In genomic region chr1:25891606-25892005, GRCh38 we compare ENCODE assay signal across 13 cellular contexts. TPM values are rescaled to one million over a fixed set of nuclear protein-coding genes. Genes with fewer than 3 reads are reported as not detected.
DNase-seq lines count a peak whose midpoint lies in the region; ATAC-seq, FAIRE-seq and TF ChIP-seq lines count a peak whose summit lies in the region.
"Had no signal": no experiment of that assay in that cellular context is flagged by ENCODE, and none has a peak within 500 bp of the region (broad histone marks: within the 10 kb centered on the region; RNA-seq: fewer than 3 reads in every experiment).

No MANE protein-coding gene starts in this region.

- TF ChIP-seq CTCF in PC-9 (conservative IDR thresholded peaks at IDR 0.05) (no peak), H1 (IDR thresholded peaks at IDR 0.05; ENCODE audit: control extremely low read depth in 1 of 3, insufficient read depth in 1 of 3, low read depth in 1 of 3, low read length in 3 of 3) (no peak), upper lobe of left lung (IDR thresholded peaks at IDR 0.05) (no peak)

- H2AK5ac ChIP-seq in H1 (ENCODE audit: low read depth, low read length) (no peak overlapping the region), neuronal stem cell (ENCODE audit: low read depth, low read length) (peak overlapping the region; percentile 74)

- no peaks in the 10 kb centered on the region for H4K20me1 ChIP-seq in PC-9 (ENCODE audit: insufficient read depth)
- peaks cover 0 to 3% of the 10 kb centered on the region in 2 experiments for H4K20me1 ChIP-seq in H1 (replicated peaks in 1 of 2; ENCODE audit: control insufficient read depth in 1 of 2, insufficient read depth in 2 of 2, low read length in 2 of 2)

- TSS peak; percentile 22 for BruUV-seq in PC-9 (replicated peaks; lab: Mats Ljungman, UMichigan)

- H3K18ac ChIP-seq in H1 (ENCODE audit: extremely low read depth, low read length) (peak overlapping the region; percentile 87; the same call in 1 of the 2 replicates), neuronal stem cell (ENCODE audit: low read length) (peak overlapping the region; percentile 88)

- no peaks in the 10 kb centered on the region for H3K79me1 ChIP-seq in H1 (ENCODE audit: low read depth, low read length)
- H3K79me1 ChIP-seq in neuronal stem cell (ENCODE audit: low read depth, low read length): peaks cover 5% of the 10 kb centered on the region

- no peak overlapping the region for H3K56ac ChIP-seq in H1 (replicated peaks; ENCODE audit: insufficient read length, low read depth, low read length)

- H3K23ac ChIP-seq in H1 (ENCODE audit: insufficient read length): no peak overlapping the region
- peak overlapping the region; percentile 49 for H3K23ac ChIP-seq in neuronal stem cell (ENCODE audit: low read depth, low read length, poor library complexity)

- H4K8ac ChIP-seq in H1 (ENCODE audit: extremely low read depth, insufficient read depth, low read length): peak overlapping the region; percentile 95
- peak overlapping the region; percentile 83 for H4K8ac ChIP-seq in neuronal stem cell (ENCODE audit: low read depth, low read length)

- no peak overlapping the region for H2BK120ac ChIP-seq in H1 (replicated peaks; ENCODE audit: low read depth, low read length)
- H2BK120ac ChIP-seq in neuronal stem cell (ENCODE audit: low read depth, low read length): peak overlapping the region; percentile 43

- no peaks in the 10 kb centered on the region for H3K23me2 ChIP-seq in H1 (ENCODE audit: low read depth, low read length)

- peaks cover 56% of the 10 kb centered on the region for H3F3A ChIP-seq in PC-9 (ENCODE audit: insufficient read depth, low read depth)

- ATAC-seq in upper lobe of left lung (ENCODE audit: low FRiP score in 2 of 2): no peak
- ATAC-seq: activated CD8-positive, alpha-beta T cell treated with anti-CD3 and anti-CD28 coated beads for 36 hours; stimulated activated memory B cell treated with anti-CD40 and anti-IgM and Interleukin-4, amounts not matched to agents 10 μg/mL and 1 μg/mL and 100 μg/mL, for 72 hours had no signal

- no peak for TF ChIP-seq EP300 in H1 (IDR thresholded peaks at IDR 0.05; ENCODE audit: borderline replicate concordance in 1 of 2, low read depth in 2 of 2, low read length in 2 of 2)
- no peak for TF ChIP-seq EP300 in upper lobe of left lung (IDR thresholded peaks at IDR 0.05)

- H3K14ac ChIP-seq in H1 (ENCODE audit: insufficient read length) (no peak overlapping the region), neuronal stem cell (ENCODE audit: low read length) (peak overlapping the region; percentile 91)

- H2BK20ac ChIP-seq in H1 (ENCODE audit: low read length): 0 out of 2 replicates have a peak overlapping the region, but pooled peaks have one; percentile 34

- intact Hi-C loops in PC-9 (cut with micrococcal nuclease; ENCODE audit: unreplicated experiment): loop anchor here (1.0 to 10.0 kb wide), 4 partner anchors 12 to 273 kb away; partner anchors contain the start of genes C1orf232 and ZNF593

- no peak overlapping the region for H3K9ac ChIP-seq in H1 (replicated peaks in 1 of 4; ENCODE audit: extremely low read depth in 1 of 4, low read depth in 3 of 4, low read length in 3 of 4)
- H3K9ac ChIP-seq in neuronal stem cell (ENCODE audit: low read depth, low read length, poor library complexity): peak overlapping the region; percentile 54

- CTCF ChIA-PET in PC-9 (lab: Charles Lee): interaction anchor here (0.5 to 1.0 kb wide), 3 partner anchors 16 to 532 kb away, joined by 8 to 13 read pairs (median 13); partner anchors contain the start of genes PAFAH2 and PAQR7
- CTCF ChIA-PET in H1 (lab: Charles Lee; ENCODE audit: partially characterized antibody): interaction anchor here (0.6 to 6.9 kb wide), 9 partner anchors 13 to 144 kb away, joined by 3 to 83 read pairs (median 4); partner anchors contain the start of genes PAQR7 and STMN1

- no peak for TF ChIP-seq RAD21 in H1 (IDR thresholded peaks at IDR 0.05 in 1 of 2, conservative IDR thresholded peaks at IDR 0.05 in 1 of 2; ENCODE audit: low read depth in 2 of 2, low read length in 2 of 2)

- H2BK5ac ChIP-seq in H1 (ENCODE audit: low read depth, low read length): peak overlapping the region; percentile 85; the same call in 1 of the 2 replicates
- H2BK5ac ChIP-seq in neuronal stem cell (ENCODE audit: low read length): no peak overlapping the region

- H4K5ac ChIP-seq in H1 (ENCODE audit: insufficient read length, low read depth, low read length): peak overlapping the region; percentile 35

- POLR2A ChIA-PET in PC-9 (lab: Charles Lee; ENCODE audit: unreplicated experiment): interaction anchor here (0.6 to 0.7 kb wide), 2 partner anchors 38 to 139 kb away, joined by 3 to 21 read pairs; no protein-coding TSS in a partner anchor
- POLR2A ChIA-PET in H1 (lab: Charles Lee; ENCODE audit: partially characterized antibody): interaction anchor here (0.6 to 3.6 kb wide), 11 partner anchors 10 to 302 kb away, joined by 3 to 29 read pairs (median 4); partner anchors contain the start of genes PAFAH2 and PAQR7

- no peak overlapping the region for H3K4ac ChIP-seq in H1 (replicated peaks; ENCODE audit: insufficient read length, low read depth, low read length)
- H3K4ac ChIP-seq in neuronal stem cell (ENCODE audit: low read length): no peak overlapping the region

- WGBS in H1 (ENCODE audit: extremely low coverage in 1 of 2, insufficient coverage in 1 of 2, insufficient read length in 1 of 2, insufficient replicate concordance in 2 of 2, low coverage in 1 of 2, low lambda C conversion rate in 2 of 2, missing lambda C conversion rate in 1 of 2), 2 experiments: 76% methylated on average over 5 of the region's 5 CpGs; no CpG with 5 or more reads in 1 of the 2 experiments
- no CpG with 5 or more reads among the region's 5 CpGs for WGBS in neuronal stem cell (ENCODE audit: extremely low coverage in 2 of 2, insufficient read length in 2 of 2, insufficient replicate concordance in 1 of 2), 2 donors
- 89 to 90% methylated on average over 5 of the region's 5 CpGs for WGBS in upper lobe of left lung, 2 donors

- FAIRE-seq in H1 (lab: Jason Lieb, UNC) (no peak), GM12892 (lab: Jason Lieb, UNC) (no peak)

- H3K4me1 ChIP-seq in PC-9 (replicated peaks; ENCODE audit: insufficient read depth) (peaks cover 61% of the 10 kb centered on the region), H1 (replicated peaks in 1 of 4; ENCODE audit: control insufficient read depth in 3 of 4, insufficient read depth in 4 of 4, low read length in 3 of 4) (peaks cover 0 to 18% (median 10%) of the 10 kb centered on the region in 4 experiments; a peak in 6 of 7 replicates), neuronal stem cell (ENCODE audit: control insufficient read depth in 2 of 2, insufficient read depth in 1 of 2, low read depth in 1 of 2, low read length in 2 of 2) (peaks cover 15% of the 10 kb centered on the region in 2 donors), upper lobe of left lung (peaks cover 12 to 31% (median 21%) of the 10 kb centered on the region in 4 donors)

- H2BK12ac ChIP-seq in H1 (ENCODE audit: low read depth, low read length) (0 out of 2 replicates have a peak overlapping the region, but pooled peaks have one; percentile 84), neuronal stem cell (ENCODE audit: low read length) (peak overlapping the region; percentile 76)

- no peaks in the 10 kb centered on the region for H3K9me3 ChIP-seq in PC-9 (ENCODE audit: insufficient read depth, low read depth)
- H3K9me3 ChIP-seq in H1 (ENCODE audit: insufficient read depth in 2 of 2, low read depth in 1 of 2, low read length in 1 of 2): no peaks in the 10 kb centered on the region
- H3K9me3 ChIP-seq in neuronal stem cell (replicated peaks in 1 of 2; ENCODE audit: control insufficient read depth in 2 of 2, insufficient read depth in 1 of 2, low read depth in 1 of 2, low read length in 2 of 2): no peaks in the 10 kb centered on the region
- no peaks in the 10 kb centered on the region for H3K9me3 ChIP-seq in upper lobe of left lung

- H3K4me3 ChIP-seq in PC-9 (no peak overlapping the region), H1 (ENCODE audit: extremely low read depth in 1 of 4, insufficient read depth in 2 of 4, low read depth in 3 of 4, low read length in 4 of 4) (no peak overlapping the region), neuronal stem cell (ENCODE audit: low read length in 2 of 2) (no peak overlapping the region), upper lobe of left lung (no peak overlapping the region)

- DNase-seq in PC-9: no peak
- DNase-seq in H1 (ENCODE audit: low read depth in 1 of 2, low spot score in 2 of 2): no peak
- DNase-seq in neuronal stem cell (ENCODE audit: low spot score): no peak
- DNase-seq in upper lobe of left lung: no peak
- DNase-seq in GM12892 (ENCODE audit: insufficient read length): no peak
- no peak for DNase-seq in NCI-H2081 (lab: John Stamatoyannopoulos, UW)
- DNase-seq in NCI-H226: no peak
- DNase-seq: activated CD8-positive, alpha-beta T cell treated with anti-CD3 and anti-CD28 coated beads for 36 hours; aorta; left ventricle myocardium superior; NCI-H1436 treated with DMSO at 0.1 percent for 48 hours had no signal

- H3K27ac ChIP-seq in PC-9: peak overlapping the region; percentile 96
- H3K27ac ChIP-seq in H1 (ENCODE audit: low read depth, low read length): no peak overlapping the region
- H3K27ac ChIP-seq in neuronal stem cell (replicated peaks; ENCODE audit: low read length): peak overlapping the region; percentile 27
- peak overlapping the region in 3 of 4 donors; percentile 26 to 88 (median 76) for H3K27ac ChIP-seq in upper lobe of left lung

- peak overlapping the region; percentile 76 for H3K4me2 ChIP-seq in PC-9
- no peak overlapping the region for H3K4me2 ChIP-seq in H1 (ENCODE audit: insufficient read depth in 1 of 2, low read depth in 2 of 2, low read length in 2 of 2)
- H3K4me2 ChIP-seq in neuronal stem cell (ENCODE audit: insufficient read depth, low read length, poor library complexity, severe bottlenecking): no peak overlapping the region

- H4K91ac ChIP-seq in H1 (replicated peaks; ENCODE audit: insufficient read length, low read length): peak overlapping the region; percentile 98
- no peak overlapping the region for H4K91ac ChIP-seq in neuronal stem cell (ENCODE audit: low read depth, low read length, poor library complexity)

- H2BK15ac ChIP-seq in H1 (ENCODE audit: low read length) (peak overlapping the region; percentile 75; the same call in 1 of the 2 replicates), neuronal stem cell (ENCODE audit: low read length) (peak overlapping the region; percentile 81)

- no peaks in the 10 kb centered on the region for H3K9me2 ChIP-seq in PC-9 (ENCODE audit: insufficient read depth)

- H2AFZ ChIP-seq in PC-9 (no peak overlapping the region; the same call in 1 of the 2 replicates), H1 (ENCODE audit: low read length) (0 out of 2 replicates have a peak overlapping the region, but pooled peaks have one; percentile 13), neuronal stem cell (ENCODE audit: low read length) (no peak overlapping the region)

- no peaks in the 10 kb centered on the region for H3K79me2 ChIP-seq in PC-9 (ENCODE audit: low read depth)
- no peaks in the 10 kb centered on the region for H3K79me2 ChIP-seq in H1 (ENCODE audit: control insufficient read depth in 1 of 2, insufficient read depth in 2 of 2, low read length in 2 of 2)

- H3K36me3 ChIP-seq in PC-9 (ENCODE audit: low read depth) (no peaks in the 10 kb centered on the region), H1 (ENCODE audit: control insufficient read depth in 2 of 4, insufficient read depth in 4 of 4, low read length in 3 of 4) (no peaks in the 10 kb centered on the region), neuronal stem cell (replicated peaks in 1 of 2; ENCODE audit: control insufficient read depth in 2 of 2, insufficient read depth in 2 of 2, low read length in 2 of 2) (peaks cover 6 to 65% of the 10 kb centered on the region in 2 donors), upper lobe of left lung (no peaks in the 10 kb centered on the region)

- H3K27me3 ChIP-seq in PC-9 (ENCODE audit: insufficient read depth, low read depth) (no peaks in the 10 kb centered on the region), H1 (replicated peaks in 1 of 4; ENCODE audit: control insufficient read depth in 3 of 4, extremely low read depth in 1 of 4, insufficient read depth in 3 of 4, low read length in 3 of 4) (no peaks in the 10 kb centered on the region), neuronal stem cell (ENCODE audit: control insufficient read depth in 3 of 3, insufficient read depth in 3 of 3, low read depth in 1 of 3, low read length in 3 of 3) (no peaks in the 10 kb centered on the region), upper lobe of left lung (no peaks in the 10 kb centered on the region)

- TF ChIP-seq POLR2A in H1 (IDR thresholded peaks at IDR 0.05; ENCODE audit: control extremely low read depth in 1 of 2, low read depth in 2 of 2, low read length in 2 of 2) (no peak), upper lobe of left lung (IDR thresholded peaks at IDR 0.05) (no peak), GM12892 (IDR thresholded peaks at IDR 0.05; ENCODE audit: low read depth, low read length) (no peak)

RNA-seq across cellular contexts. Expression of gene STMN1, which starts 14.6 kb away (rescaled TPM):
- total RNA-seq in PC-9 (2021): 302 and 349 TPM in 2 replicates
- 561 and 564 TPM in 2 replicates for total RNA-seq in H1 (2021; fragmentation: NEBNext Ultra II Directional; extraction: Animal tissue kit (Norgen Biotek cat#: 25700))
- 78.4 and 116 TPM in 2 replicates for polyA plus RNA-seq in H1 (2011; rRNA removed)
- polyA plus RNA-seq in H1 (2011; cell fraction: cytosol; rRNA removed): 189 TPM
- 60.2 TPM for polyA plus RNA-seq in H1 (2011; cell fraction: nucleus; rRNA removed)
- 352 to 483 TPM (median 373 TPM) in 4 replicates for polyA plus RNA-seq in H1 (2012, experiment 1 of 2)
- polyA plus RNA-seq in H1 (2012, experiment 2 of 2): 113 TPM
- 403 TPM for polyA plus RNA-seq in H1 (2013, experiment 1 of 2)
- polyA plus RNA-seq in H1 (2013, experiment 2 of 2): 416 TPM
- polyA minus RNA-seq in H1 (2011; rRNA and poly(A)+ RNA removed): 28.0 and 32.8 TPM in 2 replicates
- polyA minus RNA-seq in H1 (2011; cell fraction: cytosol; rRNA and poly(A)+ RNA removed): 51.4 TPM
- 64.6 TPM for polyA minus RNA-seq in H1 (2011; cell fraction: nucleus; rRNA and poly(A)+ RNA removed)
- polyA plus RNA-seq in neuronal stem cell (2013, experiment 1 of 2): 714 TPM
- polyA plus RNA-seq in neuronal stem cell (2013, experiment 2 of 2): 708 TPM
- 100 to 1,000 TPM in 1 of 6 donors, 10 to 100 TPM in 5; 38.3 to 103 (median 52.2) TPM for total RNA-seq in upper lobe of left lung
- polyA plus RNA-seq in GM12892 (2012; ENCODE audit: missing spikeins): 335 TPM

RNA-seq across cellular contexts. Expression of gene PAQR7, which starts 16.1 kb away (rescaled TPM):
- total RNA-seq in PC-9 (2021) (30.2 and 34.0 TPM in 2 replicates), upper lobe of left lung (1 to 10 TPM; 1.9 to 9.6 (median 7.0) TPM)
- total RNA-seq in H1 (2021; fragmentation: NEBNext Ultra II Directional; extraction: Animal tissue kit (Norgen Biotek cat#: 25700)): 7.3 and 7.7 TPM in 2 replicates
- 7.4 and 9.0 TPM in 2 replicates for polyA plus RNA-seq in H1 (2011; rRNA removed)
- polyA plus RNA-seq in H1 (2011; cell fraction: cytosol; rRNA removed): 6.5 TPM
- 6.1 TPM for polyA plus RNA-seq in H1 (2011; cell fraction: nucleus; rRNA removed)
- polyA plus RNA-seq in H1 (2012, experiment 1 of 2): 6.2 to 8.2 TPM (median 7.5 TPM) in 4 replicates
- polyA plus RNA-seq in H1 (2012, experiment 2 of 2): 6.0 TPM
- 7.1 TPM for polyA plus RNA-seq in H1 (2013, experiment 1 of 2)
- 8.3 TPM for polyA plus RNA-seq in H1 (2013, experiment 2 of 2)
- polyA minus RNA-seq in H1 (2011; rRNA and poly(A)+ RNA removed): 10.1 and 10.5 TPM in 2 replicates
- 7.6 TPM for polyA minus RNA-seq in H1 (2011; cell fraction: cytosol; rRNA and poly(A)+ RNA removed)
- 4.5 TPM for polyA minus RNA-seq in H1 (2011; cell fraction: nucleus; rRNA and poly(A)+ RNA removed)
- 2.4 TPM for polyA plus RNA-seq in neuronal stem cell (2013, experiment 1 of 2)
- 2.3 TPM for polyA plus RNA-seq in neuronal stem cell (2013, experiment 2 of 2)
- polyA plus RNA-seq in GM12892 (2012; ENCODE audit: missing spikeins): 6.6 TPM

RNA-seq across cellular contexts. Expression of gene AUNIP, which starts 32.3 kb away (rescaled TPM):
- total RNA-seq in PC-9 (2021) (11.0 and 11.3 TPM in 2 replicates), upper lobe of left lung (1 to 10 TPM in 1 of 6 donors, under 1 TPM in 2, not detected in 3; 0.43 to 1.1 (median 0.74) TPM)
- 22.9 and 23.2 TPM in 2 replicates for total RNA-seq in H1 (2021; fragmentation: NEBNext Ultra II Directional; extraction: Animal tissue kit (Norgen Biotek cat#: 25700))
- polyA plus RNA-seq in H1 (2011; rRNA removed): 15.4 and 18.6 TPM in 2 replicates
- polyA plus RNA-seq in H1 (2011; cell fraction: cytosol; rRNA removed): 16.5 TPM
- polyA plus RNA-seq in H1 (2011; cell fraction: nucleus; rRNA removed): 13.9 TPM
- 14.8 to 20.4 TPM (median 15.7 TPM) in 4 replicates for polyA plus RNA-seq in H1 (2012, experiment 1 of 2)
- 12.1 TPM for polyA plus RNA-seq in H1 (2012, experiment 2 of 2)
- 14.6 TPM for polyA plus RNA-seq in H1 (2013, experiment 1 of 2)
- 15.5 TPM for polyA plus RNA-seq in H1 (2013, experiment 2 of 2)
- polyA minus RNA-seq in H1 (2011; rRNA and poly(A)+ RNA removed): 19.1 and 23.3 TPM in 2 replicates
- 12.3 TPM for polyA minus RNA-seq in H1 (2011; cell fraction: cytosol; rRNA and poly(A)+ RNA removed)
- polyA minus RNA-seq in H1 (2011; cell fraction: nucleus; rRNA and poly(A)+ RNA removed): 29.0 TPM
- polyA plus RNA-seq in neuronal stem cell (2013, experiment 1 of 2): 7.6 TPM
- polyA plus RNA-seq in neuronal stem cell (2013, experiment 2 of 2): 7.3 TPM
- 4.7 TPM for polyA plus RNA-seq in GM12892 (2012; ENCODE audit: missing spikeins)
- total RNA-seq: aorta, left ventricle myocardium superior had no signal
- polyA plus RNA-seq: aorta, right cardiac atrium had no signal
